In genomic region chr17:57968456-57968855, GRCh38 we compare ENCODE assay signal across 27 cellular contexts. TPM values are rescaled to one million over a fixed set of nuclear protein-coding genes. Genes with fewer than 3 reads are reported as not detected.
A peak's percentile ranks its signal among the peaks of the same experiment; 100 is the strongest.
DNase-seq lines count a peak whose midpoint lies in the region; ATAC-seq, FAIRE-seq and TF ChIP-seq lines count a peak whose summit lies in the region.
"Had no signal": no experiment of that assay in that cellular context is flagged by ENCODE, and none has a peak within 500 bp of the region (broad histone marks: within the 10 kb centered on the region; RNA-seq: fewer than 3 reads in every experiment).

No MANE protein-coding gene starts in this region.

- DNase-seq in HepG2 (ENCODE audit: low spot score) (no peak), right lobe of liver (no peak), colonic mucosa (peak; percentile 11), vagina (ENCODE audit: extremely low spot score in 2 of 2) (peak; percentile 47 to 58), nucleus accumbens (lab: John Stamatoyannopoulos, UW) (no peak)
- no peak for DNase-seq in natural killer cell treated with Interleukin-12 subunit alpha and Interleukin-12 subunit beta and Interleukin-15 and Interleukin-18, amount 100 ng/mL, for 72 hours (ENCODE audit: low spot score)
- DNase-seq: AML-193; CD4-positive, alpha-beta T cell; GM23248; H7; Karpas-422; NCI-H1092 treated with DMSO at 0.1 percent for 48 hours; NCI-H1436; NCI-H187; NCI-H2081 treated with DMSO at 0.1 percent for 48 hours; NCI-H2171; NCI-H226; NCI-H510A; NCI-H69; Peyer's patch; SHP77 treated with DMSO at 0.1 percent for 48 hours had no signal

- H3K36me3 ChIP-seq in HepG2 (replicated peaks in 1 of 2; ENCODE audit: control insufficient read depth in 1 of 2, insufficient read depth in 2 of 2, low read length in 2 of 2) = peaks cover 0 to 2% of the 10 kb centered on the region in 2 experiments; a peak in 2 of 5 replicates
- peaks cover 0 to 6% (median 3%) of the 10 kb centered on the region in 4 donors for H3K36me3 ChIP-seq in right lobe of liver
- peaks cover 8% of the 10 kb centered on the region for H3K36me3 ChIP-seq in colonic mucosa
- peaks cover 16% of the 10 kb centered on the region for H3K36me3 ChIP-seq in muscle layer of colon (ENCODE audit: insufficient read depth, low read length)
- peaks cover 0 to 17% of the 10 kb centered on the region in 2 donors for H3K36me3 ChIP-seq in vagina

- TF ChIP-seq RAD21 in HepG2 (CRISPR knock-in tag; IDR thresholded peaks at IDR 0.05) = no peak

- H3K4me3 ChIP-seq in HepG2 (replicated peaks in 1 of 3; ENCODE audit: insufficient read depth in 1 of 3, low read depth in 2 of 3, low read length in 3 of 3) (no peak overlapping the region), right lobe of liver (no peak overlapping the region), colonic mucosa (no peak overlapping the region), muscle layer of colon (ENCODE audit: low read depth in 1 of 2, low read length in 2 of 2) (no peak overlapping the region), vagina (no peak overlapping the region)
- H3K4me3 ChIP-seq: BLaER1 treated with 17β-estradiol and CSF1 and Interleukin-3, amounts not matched to agents 10 nM and 100 nM; GM23248; Peyer's patch had no signal

- peaks cover 24% of the 10 kb centered on the region for H3K4me1 ChIP-seq in HepG2 (ENCODE audit: insufficient read depth, low read length)
- peaks cover 0 to 11% (median 4%) of the 10 kb centered on the region in 4 donors for H3K4me1 ChIP-seq in right lobe of liver
- no peaks in the 10 kb centered on the region for H3K4me1 ChIP-seq in colonic mucosa
- H3K4me1 ChIP-seq in muscle layer of colon (ENCODE audit: insufficient read depth, low read length) = peaks cover 15% of the 10 kb centered on the region
- no peaks in the 10 kb centered on the region for H3K4me1 ChIP-seq in vagina
- H3K4me1 ChIP-seq: BLaER1 treated with 17β-estradiol and CSF1 and Interleukin-3, amounts not matched to agents 10 nM and 100 nM; Peyer's patch had no signal

- TF ChIP-seq POLR2A in HepG2 (IDR thresholded peaks at IDR 0.05; ENCODE audit: insufficient read depth in 1 of 2, low read depth in 2 of 2, low read length in 2 of 2) = no peak
- TF ChIP-seq POLR2A in right lobe of liver (IDR thresholded peaks at IDR 0.05) = no peak
- TF ChIP-seq POLR2A in vagina (IDR thresholded peaks at IDR 0.05) = no peak

- H3K27me3 ChIP-seq in HepG2 (ENCODE audit: control insufficient read depth in 1 of 2, insufficient read depth in 2 of 2, low read length in 2 of 2) (peaks cover 3 to 23% of the 10 kb centered on the region in 2 experiments; a peak in 4 of 5 replicates), right lobe of liver (no peaks in the 10 kb centered on the region), colonic mucosa (no peaks in the 10 kb centered on the region), muscle layer of colon (ENCODE audit: control insufficient read depth in 1 of 2, insufficient read depth in 2 of 2, low read length in 2 of 2) (no peaks in the 10 kb centered on the region), vagina (no peaks in the 10 kb centered on the region)
- H3K27me3 ChIP-seq: BLaER1 treated with 17β-estradiol and CSF1 and Interleukin-3, amounts not matched to agents 10 nM and 100 nM; Peyer's patch had no signal

- BruUV-seq in HepG2 (replicated peaks; lab: Mats Ljungman, UMichigan) = no TSS peak

- H3K36me3 Mint-ChIP-seq in activated T-helper 17 cell treated with anti-CD3 and anti-CD28 coated beads, Interleukin-2, amount 50 U/mL, for 72 hours (ENCODE audit: low read depth) = peaks cover 8% of the 10 kb centered on the region
- no peaks in the 10 kb centered on the region for H3K36me3 Mint-ChIP-seq in natural killer cell treated with Interleukin-12 subunit alpha and Interleukin-12 subunit beta and Interleukin-15 and Interleukin-18, amount 100 ng/mL, for 72 hours

- in situ Hi-C loops in HepG2 (cut with HindIII; ENCODE audit: extremely low pct_ligation_motif_present, low pct_unique_long_range_greater_than_20kb) = no loop called here

- no peaks in the 10 kb centered on the region for H3K9me3 ChIP-seq in HepG2 (ENCODE audit: low read length)
- H3K9me3 ChIP-seq in right lobe of liver = no peaks in the 10 kb centered on the region
- H3K9me3 ChIP-seq in colonic mucosa = no peaks in the 10 kb centered on the region
- no peaks in the 10 kb centered on the region for H3K9me3 ChIP-seq in muscle layer of colon (ENCODE audit: low read length)
- H3K9me3 ChIP-seq in vagina = no peaks in the 10 kb centered on the region
- H3K9me3 ChIP-seq: BLaER1 treated with 17β-estradiol and CSF1 and Interleukin-3, amounts not matched to agents 10 nM and 100 nM; Peyer's patch had no signal

- 0% methylated on average over 1 of the region's 1 CpG for WGBS in HepG2 (ENCODE audit: low lambda C conversion rate)
- WGBS in right lobe of liver (ENCODE audit: insufficient coverage, low coverage, low lambda C conversion rate, missing lambda C conversion rate) = 36% methylated on average over 1 of the region's 1 CpG

- H3K79me2 ChIP-seq in HepG2 (ENCODE audit: insufficient read depth, low read length) = no peaks in the 10 kb centered on the region

- CTCF ChIA-PET in HepG2 (lab: Yijun Ruan, JAX; ENCODE audit: low intra/inter-chr PET ratio, low total read pairs) = no interaction called here

- POLR2A ChIA-PET in HepG2 (lab: Yijun Ruan, JAX) = no interaction called here

- H3K9ac ChIP-seq in HepG2 (ENCODE audit: insufficient read depth, low read depth, low read length) (no peak overlapping the region), colonic mucosa (ENCODE audit: low read depth in 2 of 2, low read length in 2 of 2) (no peak overlapping the region), muscle layer of colon (ENCODE audit: low read length) (no peak overlapping the region)
- H3K9ac ChIP-seq: BLaER1 treated with 17β-estradiol and CSF1 and Interleukin-3, amounts not matched to agents 10 nM and 100 nM; GM23248 had no signal

- no peaks in the 10 kb centered on the region for H3K4me1 Mint-ChIP-seq in activated T-helper 17 cell treated with anti-CD3 and anti-CD28 coated beads, Interleukin-2, amount 50 U/mL, for 72 hours
- H3K4me1 Mint-ChIP-seq in natural killer cell treated with Interleukin-12 subunit alpha and Interleukin-12 subunit beta and Interleukin-15 and Interleukin-18, amount 100 ng/mL, for 72 hours (ENCODE audit: low read depth in 2 of 2) = no peaks in the 10 kb centered on the region

- no peak overlapping the region for H3K27ac ChIP-seq in HepG2 (ENCODE audit: extremely low read length, insufficient read depth, low read length)
- no peak overlapping the region for H3K27ac ChIP-seq in right lobe of liver
- H3K27ac ChIP-seq in colonic mucosa = no peak overlapping the region
- peak overlapping the region; percentile 30 for H3K27ac ChIP-seq in muscle layer of colon (ENCODE audit: low read depth, low read length)
- H3K27ac ChIP-seq in vagina = no peak overlapping the region
- H3K27ac ChIP-seq: BLaER1 treated with 17β-estradiol and CSF1 and Interleukin-3, amounts not matched to agents 10 nM and 100 nM; GM23248; Peyer's patch had no signal

- no peak for TF ChIP-seq EP300 in HepG2 (IDR thresholded peaks at IDR 0.05; ENCODE audit: low read depth in 2 of 2, low read length in 2 of 2)
- no peak for TF ChIP-seq EP300 in HepG2 (CRISPR knock-in tag; IDR thresholded peaks at IDR 0.05; ENCODE audit: borderline replicate concordance)

- no peak overlapping the region for H3K4me3 Mint-ChIP-seq in activated T-helper 17 cell treated with anti-CD3 and anti-CD28 coated beads, Interleukin-2, amount 50 U/mL, for 72 hours
- H3K4me3 Mint-ChIP-seq in natural killer cell treated with Interleukin-12 subunit alpha and Interleukin-12 subunit beta and Interleukin-15 and Interleukin-18, amount 100 ng/mL, for 72 hours = no peak overlapping the region
- H3K4me3 Mint-ChIP-seq: CD4-positive, alpha-beta T cell had no signal

- no peaks in the 10 kb centered on the region for H4K20me1 ChIP-seq in HepG2 (ENCODE audit: insufficient read depth, low read length)

- H3K9me3 Mint-ChIP-seq in activated T-helper 17 cell treated with anti-CD3 and anti-CD28 coated beads, Interleukin-2, amount 50 U/mL, for 72 hours = no peaks in the 10 kb centered on the region
- H3K9me3 Mint-ChIP-seq in natural killer cell treated with Interleukin-12 subunit alpha and Interleukin-12 subunit beta and Interleukin-15 and Interleukin-18, amount 100 ng/mL, for 72 hours = no peaks in the 10 kb centered on the region
- H3K9me3 Mint-ChIP-seq: CD4-positive, alpha-beta T cell had no signal

- no peak for TF ChIP-seq CTCF in HepG2 (CRISPR knock-in tag; IDR thresholded peaks at IDR 0.05)
- no peak for TF ChIP-seq CTCF in right lobe of liver (IDR thresholded peaks at IDR 0.05)
- no peak for TF ChIP-seq CTCF in colonic mucosa (IDR thresholded peaks at IDR 0.05)
- no peak for TF ChIP-seq CTCF in vagina (IDR thresholded peaks at IDR 0.05)

- peak; percentile 24; the same call in 2 of the 3 replicates for ATAC-seq in HepG2
- ATAC-seq in right lobe of liver = no peak
- ATAC-seq in activated T-helper 17 cell treated with anti-CD3 and anti-CD28 coated beads, Interleukin-2, amount 50 U/mL, for 72 hours (replicated peaks) = no peak
- ATAC-seq in natural killer cell treated with Interleukin-12 subunit alpha and Interleukin-12 subunit beta and Interleukin-15 and Interleukin-18, amount 100 ng/mL, for 72 hours = no peak

- no peak overlapping the region for H2AFZ ChIP-seq in HepG2 (ENCODE audit: low read length)
- H2AFZ ChIP-seq: GM23248 had no signal

- no peak overlapping the region for H3K4me2 ChIP-seq in HepG2 (ENCODE audit: low read depth, low read length)
- H3K4me2 ChIP-seq: BLaER1 treated with 17β-estradiol and CSF1 and Interleukin-3, amounts not matched to agents 10 nM and 100 nM had no signal

- intact Hi-C loops in HepG2 (cut with micrococcal nuclease; ENCODE audit: unreplicated experiment) (no loop called here), right lobe of liver (cut with DNase I) (no loop called here), colonic mucosa (cut with DNase I) (no loop called here), vagina (cut with DNase I) (no loop called here)

- H3K27me3 Mint-ChIP-seq in activated T-helper 17 cell treated with anti-CD3 and anti-CD28 coated beads, Interleukin-2, amount 50 U/mL, for 72 hours = no peaks in the 10 kb centered on the region
- H3K27me3 Mint-ChIP-seq in natural killer cell treated with Interleukin-12 subunit alpha and Interleukin-12 subunit beta and Interleukin-15 and Interleukin-18, amount 100 ng/mL, for 72 hours = peaks cover 0 to 8% of the 10 kb centered on the region in 2 donors
- H3K27me3 Mint-ChIP-seq: CD4-positive, alpha-beta T cell had no signal

- no peak for FAIRE-seq in HepG2 (lab: Jason Lieb, UNC)
- FAIRE-seq: A204.1, D721Med, G401.6 had no signal

- no peak overlapping the region for H3K27ac Mint-ChIP-seq in activated T-helper 17 cell treated with anti-CD3 and anti-CD28 coated beads, Interleukin-2, amount 50 U/mL, for 72 hours
- H3K27ac Mint-ChIP-seq in natural killer cell treated with Interleukin-12 subunit alpha and Interleukin-12 subunit beta and Interleukin-15 and Interleukin-18, amount 100 ng/mL, for 72 hours = no peak overlapping the region
- H3K27ac Mint-ChIP-seq: CD4-positive, alpha-beta T cell had no signal

RNA-seq across cellular contexts. Expression of gene CUEDC1, which starts 13.2 kb away (rescaled TPM):
- total RNA-seq in HepG2 (2016; rRNA removed; fragmentation: Illumina TruSeq; extraction: Trizol) (4.2 and 7.4 TPM in 2 replicates), right lobe of liver (1 to 10 TPM; 4.0 to 8.5 (median 5.5) TPM), colonic mucosa (10 to 100 TPM; 14.7 to 15.2 TPM), vagina (28.7 TPM)
- total RNA-seq in HepG2 (2016; cell fraction: cytosol; rRNA removed; fragmentation: Illumina TruSeq; extraction: Trizol; ENCODE audit: low read depth) = 4.1 and 4.7 TPM in 2 replicates
- 3.5 and 7.9 TPM in 2 replicates for total RNA-seq in HepG2 (2016; cell fraction: insoluble cytoplasmic fraction; rRNA removed; fragmentation: Illumina TruSeq; extraction: Trizol)
- total RNA-seq in HepG2 (2016; cell fraction: membrane; rRNA removed; fragmentation: Illumina TruSeq; extraction: Trizol) = 7.6 and 8.6 TPM in 2 replicates
- 9.6 and 11.9 TPM in 2 replicates for total RNA-seq in HepG2 (2016; cell fraction: nucleus; rRNA removed; fragmentation: Illumina TruSeq; extraction: Trizol)
- 12.9 and 14.4 TPM in 2 replicates for polyA plus RNA-seq in HepG2 (2011; rRNA removed)
- polyA plus RNA-seq in HepG2 (2011; cell fraction: cytosol; rRNA removed) = 8.1 and 8.6 TPM in 2 replicates
- polyA plus RNA-seq in HepG2 (2011; cell fraction: nucleus; rRNA removed) = 36.7 and 43.5 TPM in 2 replicates
- 9.8 and 10.2 TPM in 2 replicates for polyA plus RNA-seq in HepG2 (2012)
- polyA plus RNA-seq in HepG2 (2016; cell fraction: cytosol; fragmentation: Illumina TruSeq; extraction: Trizol; ENCODE audit: low read depth) = 9.4 and 11.1 TPM in 2 replicates
- polyA plus RNA-seq in HepG2 (2016; cell fraction: insoluble cytoplasmic fraction; fragmentation: Illumina TruSeq; extraction: Trizol; ENCODE audit: low read depth) = 9.2 and 10.0 TPM in 2 replicates
- 15.4 and 16.0 TPM in 2 replicates for polyA plus RNA-seq in HepG2 (2016; cell fraction: membrane; fragmentation: Illumina TruSeq; extraction: Trizol; ENCODE audit: low read depth)
- polyA plus RNA-seq in HepG2 (2016; cell fraction: nucleus; fragmentation: Illumina TruSeq; extraction: Trizol; ENCODE audit: insufficient read depth, low read depth) = 33.7 and 36.2 TPM in 2 replicates
- 2.9 and 6.8 TPM in 2 replicates for polyA minus RNA-seq in HepG2 (2011; rRNA and poly(A)+ RNA removed; ENCODE audit: low replicate concordance)
- polyA minus RNA-seq in HepG2 (2011; cell fraction: cytosol; rRNA and poly(A)+ RNA removed) = 5.1 and 7.3 TPM in 2 replicates
- polyA minus RNA-seq in HepG2 (2011; cell fraction: nucleus; rRNA and poly(A)+ RNA removed) = 6.6 and 8.2 TPM in 2 replicates
- under 1 TPM; 0.15 to 0.56 TPM for total RNA-seq in activated T-helper 17 cell treated with anti-CD3 and anti-CD28 coated beads, Interleukin-2, amount 50 U/mL, for 72 hours
- total RNA-seq in natural killer cell treated with Interleukin-12 subunit alpha and Interleukin-12 subunit beta and Interleukin-15 and Interleukin-18, amount 100 ng/mL, for 72 hours = under 1 TPM in 1 of 2 donors, not detected in 1; 0.19 TPM

RNA-seq across cellular contexts. Expression of gene VEZF1, which starts 19.6 kb away (rescaled TPM):
- total RNA-seq in HepG2 (2016; rRNA removed; fragmentation: Illumina TruSeq; extraction: Trizol) = 45.9 and 48.0 TPM in 2 replicates
- total RNA-seq in HepG2 (2016; cell fraction: cytosol; rRNA removed; fragmentation: Illumina TruSeq; extraction: Trizol; ENCODE audit: low read depth) = 8.8 and 10.8 TPM in 2 replicates
- 41.9 and 43.4 TPM in 2 replicates for total RNA-seq in HepG2 (2016; cell fraction: insoluble cytoplasmic fraction; rRNA removed; fragmentation: Illumina TruSeq; extraction: Trizol)
- total RNA-seq in HepG2 (2016; cell fraction: membrane; rRNA removed; fragmentation: Illumina TruSeq; extraction: Trizol) = 42.3 and 48.6 TPM in 2 replicates
- total RNA-seq in HepG2 (2016; cell fraction: nucleus; rRNA removed; fragmentation: Illumina TruSeq; extraction: Trizol) = 31.1 and 37.8 TPM in 2 replicates
- 41.3 and 49.7 TPM in 2 replicates for polyA plus RNA-seq in HepG2 (2011; rRNA removed)
- 27.7 and 34.7 TPM in 2 replicates for polyA plus RNA-seq in HepG2 (2011; cell fraction: cytosol; rRNA removed)
- polyA plus RNA-seq in HepG2 (2011; cell fraction: nucleus; rRNA removed) = 30.2 and 33.3 TPM in 2 replicates
- polyA plus RNA-seq in HepG2 (2012) = 38.9 and 45.7 TPM in 2 replicates
- 7.1 and 7.4 TPM in 2 replicates for polyA plus RNA-seq in HepG2 (2016; cell fraction: cytosol; fragmentation: Illumina TruSeq; extraction: Trizol; ENCODE audit: low read depth)
- polyA plus RNA-seq in HepG2 (2016; cell fraction: insoluble cytoplasmic fraction; fragmentation: Illumina TruSeq; extraction: Trizol; ENCODE audit: low read depth) = 34.8 and 42.4 TPM in 2 replicates
- polyA plus RNA-seq in HepG2 (2016; cell fraction: membrane; fragmentation: Illumina TruSeq; extraction: Trizol; ENCODE audit: low read depth) = 22.0 and 25.5 TPM in 2 replicates
- 46.2 and 49.1 TPM in 2 replicates for polyA plus RNA-seq in HepG2 (2016; cell fraction: nucleus; fragmentation: Illumina TruSeq; extraction: Trizol; ENCODE audit: insufficient read depth, low read depth)
- 41.4 and 56.9 TPM in 2 replicates for polyA minus RNA-seq in HepG2 (2011; rRNA and poly(A)+ RNA removed; ENCODE audit: low replicate concordance)
- polyA minus RNA-seq in HepG2 (2011; cell fraction: cytosol; rRNA and poly(A)+ RNA removed) = 31.2 and 37.3 TPM in 2 replicates
- polyA minus RNA-seq in HepG2 (2011; cell fraction: nucleus; rRNA and poly(A)+ RNA removed) = 32.7 and 46.6 TPM in 2 replicates
- total RNA-seq in right lobe of liver = 10 to 100 TPM; 13.0 to 19.3 (median 14.6) TPM
- total RNA-seq in colonic mucosa = 10 to 100 TPM; 35.7 to 52.8 TPM
- 86.2 TPM for total RNA-seq in vagina
- 10 to 100 TPM; 21.4 to 29.6 TPM for total RNA-seq in activated T-helper 17 cell treated with anti-CD3 and anti-CD28 coated beads, Interleukin-2, amount 50 U/mL, for 72 hours
- total RNA-seq in natural killer cell treated with Interleukin-12 subunit alpha and Interleukin-12 subunit beta and Interleukin-15 and Interleukin-18, amount 100 ng/mL, for 72 hours = 10 to 100 TPM; 29.1 to 31.8 TPM

RNA-seq across cellular contexts. Expression of gene SRSF1, which starts 38.6 kb away (rescaled TPM):
- total RNA-seq in HepG2 (2016; rRNA removed; fragmentation: Illumina TruSeq; extraction: Trizol) (445 and 520 TPM in 2 replicates), right lobe of liver (10 to 100 TPM; 55.7 to 92.0 (median 80.0) TPM), colonic mucosa (100 to 1,000 TPM; 173 to 315 TPM), vagina (155 TPM)
- total RNA-seq in HepG2 (2016; cell fraction: cytosol; rRNA removed; fragmentation: Illumina TruSeq; extraction: Trizol; ENCODE audit: low read depth) = 40.7 and 51.5 TPM in 2 replicates
- total RNA-seq in HepG2 (2016; cell fraction: insoluble cytoplasmic fraction; rRNA removed; fragmentation: Illumina TruSeq; extraction: Trizol) = 472 and 528 TPM in 2 replicates
- total RNA-seq in HepG2 (2016; cell fraction: membrane; rRNA removed; fragmentation: Illumina TruSeq; extraction: Trizol) = 120 and 137 TPM in 2 replicates
- 332 and 353 TPM in 2 replicates for total RNA-seq in HepG2 (2016; cell fraction: nucleus; rRNA removed; fragmentation: Illumina TruSeq; extraction: Trizol)
- polyA plus RNA-seq in HepG2 (2011; rRNA removed) = 142 and 144 TPM in 2 replicates
- 61.9 and 82.9 TPM in 2 replicates for polyA plus RNA-seq in HepG2 (2011; cell fraction: cytosol; rRNA removed)
- 1,130 and 1,625 TPM in 2 replicates for polyA plus RNA-seq in HepG2 (2011; cell fraction: nucleus; rRNA removed)
- polyA plus RNA-seq in HepG2 (2012) = 96.9 and 161 TPM in 2 replicates
- 19.4 and 20.4 TPM in 2 replicates for polyA plus RNA-seq in HepG2 (2016; cell fraction: cytosol; fragmentation: Illumina TruSeq; extraction: Trizol; ENCODE audit: low read depth)
- 411 and 445 TPM in 2 replicates for polyA plus RNA-seq in HepG2 (2016; cell fraction: insoluble cytoplasmic fraction; fragmentation: Illumina TruSeq; extraction: Trizol; ENCODE audit: low read depth)
- polyA plus RNA-seq in HepG2 (2016; cell fraction: membrane; fragmentation: Illumina TruSeq; extraction: Trizol; ENCODE audit: low read depth) = 54.7 and 57.3 TPM in 2 replicates
- 359 and 383 TPM in 2 replicates for polyA plus RNA-seq in HepG2 (2016; cell fraction: nucleus; fragmentation: Illumina TruSeq; extraction: Trizol; ENCODE audit: insufficient read depth, low read depth)
- polyA minus RNA-seq in HepG2 (2011; rRNA and poly(A)+ RNA removed; ENCODE audit: low replicate concordance) = 673 and 710 TPM in 2 replicates
- 78.3 and 89.3 TPM in 2 replicates for polyA minus RNA-seq in HepG2 (2011; cell fraction: cytosol; rRNA and poly(A)+ RNA removed)
- 1,057 and 1,237 TPM in 2 replicates for polyA minus RNA-seq in HepG2 (2011; cell fraction: nucleus; rRNA and poly(A)+ RNA removed)
- total RNA-seq in activated T-helper 17 cell treated with anti-CD3 and anti-CD28 coated beads, Interleukin-2, amount 50 U/mL, for 72 hours = 100 to 1,000 TPM; 276 to 391 TPM
- total RNA-seq in natural killer cell treated with Interleukin-12 subunit alpha and Interleukin-12 subunit beta and Interleukin-15 and Interleukin-18, amount 100 ng/mL, for 72 hours = 100 to 1,000 TPM; 327 to 426 TPM

Comparison
In these comparisons a context has a peak if more than half of its experiments do, and no peak if none do; other contexts are left out.
1. DNase-seq: peak in colonic mucosa (single experiment) and vagina (2 of 2); none in HepG2 (single experiment), right lobe of liver (0 of 3), nucleus accumbens (0 of 56) and natural killer cell treated with Interleukin-12 subunit alpha and Interleukin-12 subunit beta and Interleukin-15 and Interleukin-18, amount 100 ng/mL, for 72 hours (single experiment).